13 cellular contexts compared by ENCODE assay signal in genomic region chrX:104351173-104351769, GRCh38.
DNase-seq lines count a peak whose midpoint lies in the region; ATAC-seq, FAIRE-seq and TF ChIP-seq lines count a peak whose summit lies in the region.
"Had no signal": no experiment of that assay in that cellular context is flagged by ENCODE, and none has a peak within 500 bp of the region (broad histone marks: within the 10 kb centered on the region; RNA-seq: fewer than 3 reads in every experiment).

No MANE protein-coding gene starts in this region.

- H3K4me1 Mint-ChIP-seq in activated CD4-positive, alpha-beta T cell treated with anti-CD3 and anti-CD28 coated beads for 36 hours: no peaks in the 10 kb centered on the region
- H3K4me1 Mint-ChIP-seq in type B pancreatic cell (ENCODE audit: unreplicated experiment): no peaks in the 10 kb centered on the region
- no peaks in the 10 kb centered on the region for H3K4me1 Mint-ChIP-seq in osteocyte (ENCODE audit: unreplicated experiment)

- peak; percentile 49 for ATAC-seq in activated CD4-positive, alpha-beta T cell treated with anti-CD3 and anti-CD28 coated beads for 36 hours
- ATAC-seq in RWPE2 (ENCODE audit: low read depth) (peak; percentile 89), upper lobe of left lung (ENCODE audit: low FRiP score in 2 of 2) (no peak)
- ATAC-seq: heart left ventricle, natural killer cell had no signal

- H3K4me3 Mint-ChIP-seq in activated CD4-positive, alpha-beta T cell treated with anti-CD3 and anti-CD28 coated beads for 36 hours: no peak overlapping the region
- H3K4me3 Mint-ChIP-seq in type B pancreatic cell: no peak overlapping the region
- H3K4me3 Mint-ChIP-seq in osteocyte (ENCODE audit: unreplicated experiment): no peak overlapping the region
- H3K4me3 Mint-ChIP-seq: natural killer cell had no signal

- peaks cover 7% of the 10 kb centered on the region for H3K27me3 Mint-ChIP-seq in activated CD4-positive, alpha-beta T cell treated with anti-CD3 and anti-CD28 coated beads for 36 hours
- H3K27me3 Mint-ChIP-seq in type B pancreatic cell (no peaks in the 10 kb centered on the region), osteocyte (ENCODE audit: unreplicated experiment) (peaks cover 6% of the 10 kb centered on the region)

- no peaks in the 10 kb centered on the region for H3K36me3 Mint-ChIP-seq in activated CD4-positive, alpha-beta T cell treated with anti-CD3 and anti-CD28 coated beads for 36 hours (ENCODE audit: low read depth)
- H3K36me3 Mint-ChIP-seq in type B pancreatic cell (no peaks in the 10 kb centered on the region), osteocyte (ENCODE audit: unreplicated experiment) (no peaks in the 10 kb centered on the region)
- H3K36me3 Mint-ChIP-seq: natural killer cell had no signal

- POLR2A ChIA-PET in activated CD4-positive, alpha-beta T cell treated with anti-CD3 and anti-CD28 coated beads for 36 hours (lab: Charles Lee): no interaction called here

- TF ChIP-seq POLR2A in upper lobe of left lung (IDR thresholded peaks at IDR 0.05): no peak

- no peaks in the 10 kb centered on the region for H3K9me3 Mint-ChIP-seq in activated CD4-positive, alpha-beta T cell treated with anti-CD3 and anti-CD28 coated beads for 36 hours (ENCODE audit: low read depth)
- no peaks in the 10 kb centered on the region for H3K9me3 Mint-ChIP-seq in type B pancreatic cell
- no peaks in the 10 kb centered on the region for H3K9me3 Mint-ChIP-seq in osteocyte (ENCODE audit: unreplicated experiment)
- H3K9me3 Mint-ChIP-seq: natural killer cell had no signal

- H3K9me3 ChIP-seq in RWPE2 (ENCODE audit: severe bottlenecking) (no peaks in the 10 kb centered on the region), upper lobe of left lung (no peaks in the 10 kb centered on the region)
- H3K9me3 ChIP-seq: BE2C, heart left ventricle had no signal

- no peak for TF ChIP-seq CTCF in RWPE2 (IDR thresholded peaks at IDR 0.05; ENCODE audit: poor library complexity, severe bottlenecking)
- no peak for TF ChIP-seq CTCF in upper lobe of left lung (IDR thresholded peaks at IDR 0.05)
- no peak for TF ChIP-seq CTCF in type B pancreatic cell (conservative IDR thresholded peaks at IDR 0.05)
- TF ChIP-seq CTCF in osteocyte (IDR thresholded peaks at IDR 0.05): no peak

- H3K27ac Mint-ChIP-seq in activated CD4-positive, alpha-beta T cell treated with anti-CD3 and anti-CD28 coated beads for 36 hours: no peak overlapping the region
- no peak overlapping the region for H3K27ac Mint-ChIP-seq in type B pancreatic cell
- H3K27ac Mint-ChIP-seq in osteocyte (ENCODE audit: unreplicated experiment): no peak overlapping the region
- H3K27ac Mint-ChIP-seq: natural killer cell had no signal

- peaks cover 13% of the 10 kb centered on the region for H3K4me1 ChIP-seq in RWPE2 (ENCODE audit: insufficient read depth, poor library complexity, severe bottlenecking)
- no peaks in the 10 kb centered on the region for H3K4me1 ChIP-seq in upper lobe of left lung
- H3K4me1 ChIP-seq: BE2C, heart left ventricle had no signal

- peak overlapping the region; percentile 57 for H3K27ac ChIP-seq in RWPE2 (ENCODE audit: poor library complexity, severe bottlenecking)
- H3K27ac ChIP-seq in upper lobe of left lung: no peak overlapping the region
- H3K27ac ChIP-seq: heart left ventricle had no signal

- 45 to 100% methylated on average over 1 to 3 of the region's 3 CpGs for WGBS in upper lobe of left lung, 2 donors

- H3K36me3 ChIP-seq in RWPE2 (ENCODE audit: low read depth) (no peaks in the 10 kb centered on the region), upper lobe of left lung (no peaks in the 10 kb centered on the region)
- H3K36me3 ChIP-seq: BE2C, heart left ventricle had no signal

- FAIRE-seq in urothelium cell line (lab: Jason Lieb, UNC): no peak

- H3K27me3 ChIP-seq in RWPE2 (ENCODE audit: insufficient read depth, poor library complexity, severe bottlenecking) (no peaks in the 10 kb centered on the region), upper lobe of left lung (no peaks in the 10 kb centered on the region)
- H3K27me3 ChIP-seq: BE2C had no signal

- H3K4me3 ChIP-seq in RWPE2 (ENCODE audit: severe bottlenecking) (no peak overlapping the region), upper lobe of left lung (no peak overlapping the region)
- H3K4me3 ChIP-seq: heart left ventricle had no signal

- CTCF ChIA-PET in activated CD4-positive, alpha-beta T cell treated with anti-CD3 and anti-CD28 coated beads for 36 hours (lab: Charles Lee): no interaction called here

- TF ChIP-seq EP300 in upper lobe of left lung (IDR thresholded peaks at IDR 0.05): no peak

- no peak for DNase-seq in activated CD4-positive, alpha-beta T cell treated with anti-CD3 and anti-CD28 coated beads for 36 hours
- DNase-seq in activated CD4-positive, alpha-beta T cell treated with anti-CD3 and anti-CD28 coated beads for 1 hour: no peak
- DNase-seq in RWPE2 (ENCODE audit: low spot score) (no peak), fibroblast of the conjunctiva (ENCODE audit: low read depth) (peak; percentile 43), urothelium cell line (ENCODE audit: low spot score) (peak; percentile 44), upper lobe of left lung (no peak), type B pancreatic cell (ENCODE audit: extremely low spot score, unreplicated experiment) (no peak), osteocyte (ENCODE audit: extremely low spot score, unreplicated experiment) (no peak)
- DNase-seq: activated CD4-positive, alpha-beta T cell treated with anti-CD3 and anti-CD28 coated beads, Interleukin-2, amount 50 U/mL, for 48 hours; BE2C; heart left ventricle; natural killer cell; NCI-H2029 had no signal

- intact Hi-C loops in activated CD4-positive, alpha-beta T cell treated with anti-CD3 and anti-CD28 coated beads for 36 hours (cut with DNase I, micrococcal nuclease): no loop called here

Comparison
In these comparisons a context has a peak if more than half of its experiments do, and no peak if none do; other contexts are left out.
1. ATAC-seq: peak in activated CD4-positive, alpha-beta T cell treated with anti-CD3 and anti-CD28 coated beads for 36 hours (single experiment) and RWPE2 (single experiment); none in upper lobe of left lung (0 of 2).
2. DNase-seq: peak in fibroblast of the conjunctiva (single experiment) and urothelium cell line (single experiment); none in activated CD4-positive, alpha-beta T cell treated with anti-CD3 and anti-CD28 coated beads for 36 hours (single experiment), activated CD4-positive, alpha-beta T cell treated with anti-CD3 and anti-CD28 coated beads for 1 hour (single experiment), RWPE2 (single experiment), upper lobe of left lung (0 of 2), type B pancreatic cell (single experiment) and osteocyte (single experiment).